ENCODE assay signal across 8 cellular contexts in the genomic region with DNA sequence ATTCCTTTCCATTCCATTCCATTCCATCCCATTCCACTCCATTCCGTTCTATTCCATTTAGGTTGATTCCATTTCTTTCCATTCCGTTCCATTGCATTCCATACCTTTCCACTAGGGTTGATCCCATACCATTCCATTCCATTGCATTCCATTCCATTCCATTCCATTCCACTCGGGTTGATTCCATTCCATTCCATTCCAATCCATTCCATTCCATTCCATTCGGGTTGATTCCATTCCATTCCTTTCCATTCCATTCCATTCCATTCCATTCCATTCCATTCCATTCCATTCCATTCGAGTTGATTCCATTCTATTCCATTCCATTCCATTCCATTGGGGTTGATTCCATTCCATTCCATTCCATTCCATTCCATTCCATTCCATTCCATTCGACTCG.
DNase-seq lines count a peak whose midpoint lies in the region; ATAC-seq and TF ChIP-seq lines count a peak whose summit lies in the region.
"Not testable (repeated sequence)": the region's sequence is repeated elsewhere in the genome, so short reads cannot be mapped to it uniquely, and the experiment has no call there.

No MANE protein-coding gene starts in this region.

- POLR2A ChIA-PET in activated naive CD8-positive, alpha-beta T cell treated with anti-CD3 and anti-CD28 coated beads, Interleukin-2, amount 10 ng/mL, durations not matched to agents 7 days and 5 days (lab: Charles Lee), result not testable (repeated sequence)

- H3K9me3 Mint-ChIP-seq in activated naive CD8-positive, alpha-beta T cell treated with anti-CD3 and anti-CD28 coated beads, Interleukin-2, amount 10 ng/mL, durations not matched to agents 7 days and 5 days, result peaks cover 55% of the 10 kb centered on the region

- H3K27me3 ChIP-seq in thoracic aorta (replicated peaks; ENCODE audit: insufficient read depth), result not testable (repeated sequence)

- TF ChIP-seq CTCF in thoracic aorta (IDR thresholded peaks at IDR 0.05), result not testable (repeated sequence)

- not testable (repeated sequence) for H3K27me3 Mint-ChIP-seq in activated naive CD8-positive, alpha-beta T cell treated with anti-CD3 and anti-CD28 coated beads, Interleukin-2, amount 10 ng/mL, durations not matched to agents 7 days and 5 days

- H3K4me1 Mint-ChIP-seq in activated naive CD8-positive, alpha-beta T cell treated with anti-CD3 and anti-CD28 coated beads, Interleukin-2, amount 10 ng/mL, durations not matched to agents 7 days and 5 days, result not testable (repeated sequence)

- not testable (repeated sequence) for H3K27ac ChIP-seq in thoracic aorta

- H3K27ac Mint-ChIP-seq in activated naive CD8-positive, alpha-beta T cell treated with anti-CD3 and anti-CD28 coated beads, Interleukin-2, amount 10 ng/mL, durations not matched to agents 7 days and 5 days, result peak overlapping the region; percentile 0

- H3K36me3 Mint-ChIP-seq in activated naive CD8-positive, alpha-beta T cell treated with anti-CD3 and anti-CD28 coated beads, Interleukin-2, amount 10 ng/mL, durations not matched to agents 7 days and 5 days, result peaks cover 45% of the 10 kb centered on the region

- ATAC-seq in GM18517 (IDR thresholded peaks at IDR 0.05; ENCODE audit: unreplicated experiment) (peak; percentile 61), GM19455 (IDR thresholded peaks at IDR 0.05; ENCODE audit: unreplicated experiment) (peak; percentile 59), HG02571 (IDR thresholded peaks at IDR 0.05; ENCODE audit: unreplicated experiment) (peak; percentile 52), HG03060 (IDR thresholded peaks at IDR 0.05; ENCODE audit: low read depth, unreplicated experiment) (peak; percentile 36), HG03521 (IDR thresholded peaks at IDR 0.05; ENCODE audit: unreplicated experiment) (peak; percentile 50), left lobe of liver (peak; percentile 63), thoracic aorta (ENCODE audit: insufficient number of reproducible peaks, low FRiP score, low read depth) (peak; percentile 69)
- peak; percentile 55 for ATAC-seq in activated naive CD8-positive, alpha-beta T cell treated with anti-CD3 and anti-CD28 coated beads, Interleukin-2, amount 10 ng/mL, durations not matched to agents 7 days and 5 days (ENCODE audit: low read depth)

- H3K4me3 Mint-ChIP-seq in activated naive CD8-positive, alpha-beta T cell treated with anti-CD3 and anti-CD28 coated beads, Interleukin-2, amount 10 ng/mL, durations not matched to agents 7 days and 5 days, result not testable (repeated sequence)

- H3K36me3 ChIP-seq in thoracic aorta, result not testable (repeated sequence)

- not testable (repeated sequence) for H3K4me1 ChIP-seq in thoracic aorta (ENCODE audit: control insufficient read depth in 1 of 2, low read depth in 2 of 2)

- H3K4me3 ChIP-seq in thoracic aorta, result not testable (repeated sequence)

- not testable (repeated sequence) for DNase-seq in activated naive CD8-positive, alpha-beta T cell treated with anti-CD3 and anti-CD28 coated beads, Interleukin-2, amount 10 ng/mL, durations not matched to agents 7 days and 5 days; left lobe of liver (ENCODE audit: low spot score); thoracic aorta (ENCODE audit: low spot score)

- H3K9me3 ChIP-seq in thoracic aorta, result not testable (repeated sequence)
